ENCODE assay signal across 17 cellular contexts in genomic region chr15:39135989-39136388, GRCh38.
A peak's percentile ranks its signal among the peaks of the same experiment; 100 is the strongest.
DNase-seq lines count a peak whose midpoint lies in the region; ATAC-seq lines count a peak whose summit lies in the region.
"Had no signal": no experiment of that assay in that cellular context is flagged by ENCODE, and none has a peak within 500 bp of the region (broad histone marks: within the 10 kb centered on the region; RNA-seq: fewer than 3 reads in every experiment).

No MANE protein-coding gene starts in this region.

- H3K4me3 ChIP-seq in MG63 (no peak overlapping the region), trophoblast cell (ENCODE audit: low read depth, low read length) (no peak overlapping the region)

- H3K18ac ChIP-seq in trophoblast cell (ENCODE audit: low read length): no peak overlapping the region

- no peaks in the 10 kb centered on the region for H3K9me3 ChIP-seq in MG63
- H3K9me3 ChIP-seq in trophoblast cell (ENCODE audit: insufficient read depth, low read depth, low read length): no peaks in the 10 kb centered on the region

- peak overlapping the region; percentile 80 for H2BK12ac ChIP-seq in trophoblast cell (ENCODE audit: low read length)

- H3K27ac ChIP-seq in trophoblast cell (ENCODE audit: low read depth, low read length): no peak overlapping the region

- H3K14ac ChIP-seq in trophoblast cell (ENCODE audit: low read length): peak overlapping the region; percentile 30

- H3K4me2 ChIP-seq in trophoblast cell (ENCODE audit: low read length): no peak overlapping the region

- H4K8ac ChIP-seq in trophoblast cell (ENCODE audit: low read depth, low read length): peak overlapping the region; percentile 19

- ATAC-seq in HG02623 (IDR thresholded peaks at IDR 0.05; ENCODE audit: unreplicated experiment): no peak
- ATAC-seq in GM18868 (IDR thresholded peaks at IDR 0.05; ENCODE audit: unreplicated experiment): no peak
- ATAC-seq: activated CD8-positive, alpha-beta T cell treated with anti-CD3 and anti-CD28 coated beads, Interleukin-2, amount 10 ng/mL, durations not matched to agents 7 days and 5 days; activated T-helper 17 cell treated with anti-CD3 and anti-CD28 coated beads, Interleukin-2, amount 50 U/mL, for 72 hours had no signal

- H3K9ac ChIP-seq in trophoblast cell (ENCODE audit: low read length): no peak overlapping the region

- no peak overlapping the region for H4K12ac ChIP-seq in trophoblast cell (ENCODE audit: low read depth, low read length)

- H3K23ac ChIP-seq in trophoblast cell (ENCODE audit: low read length): no peak overlapping the region

- H3K4me1 ChIP-seq in trophoblast cell (ENCODE audit: control insufficient read depth in 1 of 2, insufficient read depth in 2 of 2, low read length in 2 of 2): peaks cover 11 to 22% of the 10 kb centered on the region in 2 experiments

- in situ Hi-C loops in Caki2 (cut with HindIII; ENCODE audit: low pct_unique_long_range_greater_than_20kb, low sequenced_read_pairs): no loop called here

- no peak overlapping the region for H2BK5ac ChIP-seq in trophoblast cell (ENCODE audit: low read depth, low read length, poor library complexity)

- peak overlapping the region; percentile 54 for H2AK5ac ChIP-seq in trophoblast cell (ENCODE audit: low read length)

- H4K91ac ChIP-seq in trophoblast cell (ENCODE audit: low read depth, low read length): peak overlapping the region; percentile 85

- H3K36me3 ChIP-seq in MG63 (no peaks in the 10 kb centered on the region), trophoblast cell (ENCODE audit: control insufficient read depth in 1 of 2, insufficient read depth in 2 of 2, low read length in 2 of 2) (no peaks in the 10 kb centered on the region)

- H3K79me1 ChIP-seq in trophoblast cell (ENCODE audit: low read length): peaks cover 32% of the 10 kb centered on the region

- no peak overlapping the region for H3K4ac ChIP-seq in trophoblast cell (ENCODE audit: low read depth, low read length)

- WGBS in trophoblast cell (ENCODE audit: extremely low coverage, insufficient coverage, insufficient read length): no CpG with 5 or more reads among the region's 7 CpGs

- peak overlapping the region; percentile 72 for H2BK120ac ChIP-seq in trophoblast cell (ENCODE audit: insufficient read depth, low read length, poor library complexity)

- no peaks in the 10 kb centered on the region for H3K27me3 ChIP-seq in MG63
- H3K27me3 ChIP-seq in trophoblast cell (ENCODE audit: insufficient read depth, low read length): no peaks in the 10 kb centered on the region

- H2AFZ ChIP-seq in trophoblast cell (ENCODE audit: insufficient read depth, low read length, poor library complexity): peak overlapping the region; percentile 21

- peaks cover 4% of the 10 kb centered on the region for H3K79me2 ChIP-seq in trophoblast cell (ENCODE audit: control insufficient read depth, insufficient read depth, low read length, poor library complexity)

- DNase-seq in Caki2 (ENCODE audit: low read depth) (peak; percentile 50), MG63 (peak; percentile 21), dedifferentiated amniotic fluid mesenchymal stem cell (ENCODE audit: extremely low spot score) (peak; percentile 65), trophoblast cell (peak; percentile 69 to 81), CD1c-positive myeloid dendritic cell (ENCODE audit: extremely low spot score) (no peak), NCI-H345 (lab: John Stamatoyannopoulos, UW) (no peak)
- DNase-seq: activated CD8-positive, alpha-beta T cell treated with anti-CD3 and anti-CD28 coated beads, Interleukin-2, amount 10 ng/mL, durations not matched to agents 7 days and 5 days; aorta; effector memory CD4-positive, alpha-beta T cell; glutamatergic neuron; islet precursor cell; NCI-H1092; NCI-H446 treated with DMSO at 0.1 percent for 48 hours; substantia nigra had no signal

Comparison
In these comparisons a context has a peak if more than half of its experiments do, and no peak if none do; other contexts are left out.
1. DNase-seq: peak in Caki2 (single experiment), MG63 (single experiment), dedifferentiated amniotic fluid mesenchymal stem cell (single experiment) and trophoblast cell (2 of 2); none in CD1c-positive myeloid dendritic cell (single experiment) and NCI-H345 (single experiment).